Comparison of ENCODE assay signal across 8 cellular contexts in the genomic region with DNA sequence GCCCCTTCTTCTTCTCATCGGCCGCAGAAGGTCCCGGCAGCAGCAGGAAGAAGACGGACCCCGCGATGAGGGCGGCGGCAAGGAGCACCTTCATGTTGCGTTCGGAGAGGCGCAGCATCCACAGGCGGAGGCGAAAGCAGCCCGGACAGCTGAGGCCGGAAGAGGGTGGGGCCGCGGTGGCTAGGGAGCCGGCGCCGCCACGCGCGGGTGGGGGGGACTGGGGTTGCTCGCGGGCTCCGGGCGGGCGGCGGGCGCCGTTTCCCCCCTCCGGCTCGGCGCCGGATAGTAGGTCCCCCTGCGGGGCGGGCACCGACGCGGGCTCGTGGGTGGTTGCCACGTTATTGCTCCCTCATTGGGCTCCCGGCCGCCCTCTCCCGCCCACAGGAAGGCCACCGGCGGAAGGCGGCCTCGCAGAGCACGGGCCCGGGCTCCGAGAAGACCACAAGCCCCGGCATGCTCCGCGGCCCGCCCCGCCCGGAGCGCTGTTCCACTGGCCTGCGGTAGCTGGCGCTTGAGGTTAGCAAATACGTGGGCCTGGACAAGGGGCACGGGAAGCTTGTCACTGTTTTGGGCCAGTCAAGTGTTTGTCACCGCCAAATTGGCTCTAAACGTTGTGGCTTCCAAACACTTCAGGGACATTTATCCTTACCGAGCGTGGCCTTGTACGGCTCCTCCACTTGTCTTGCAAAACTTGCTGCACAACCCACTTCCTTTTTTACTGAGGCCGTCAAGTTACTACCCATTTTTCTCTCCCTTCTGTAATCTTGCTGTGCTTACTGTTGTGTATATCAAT. TPM values are rescaled to one million over a fixed set of nuclear protein-coding genes. Genes with fewer than 3 reads are reported as not detected.
DNase-seq lines count a peak whose midpoint lies in the region; ATAC-seq, FAIRE-seq and TF ChIP-seq lines count a peak whose summit lies in the region.

A gene (minus strand): TSS at position 154 of the 793 bp plus-strand sequence. CDS start 36 bp downstream, at position 118.

- H3K56ac ChIP-seq in H1 (replicated peaks; ENCODE audit: insufficient read length, low read depth, low read length): peak within 1 kb of the TSS; percentile 54

- in situ Hi-C loops in Caki2 (cut with HindIII; ENCODE audit: low pct_unique_long_range_greater_than_20kb, low sequenced_read_pairs): no loop called here

- H2BK15ac ChIP-seq in H1 (ENCODE audit: low read length): no peak within 1 kb of the TSS

- H3K4ac ChIP-seq in H1 (replicated peaks; ENCODE audit: insufficient read length, low read depth, low read length): no peak within 1 kb of the TSS

- peak within 1 kb of the TSS; percentile 84 for H4K5ac ChIP-seq in H1 (ENCODE audit: insufficient read length, low read depth, low read length)

- peaks cover 0 to 9% of the 10 kb centered on the region in 2 experiments; a peak in 2 of 4 replicates for H3K79me2 ChIP-seq in H1 (ENCODE audit: control insufficient read depth in 1 of 2, insufficient read depth in 2 of 2, low read length in 2 of 2)

- peak within 1 kb of the TSS; percentile 86 for H4K91ac ChIP-seq in H1 (replicated peaks; ENCODE audit: insufficient read length, low read length)

- peak; percentile 57 to 64 (median 57) for TF ChIP-seq CTCF in H1 (IDR thresholded peaks at IDR 0.05; ENCODE audit: control extremely low read depth in 1 of 3, insufficient read depth in 1 of 3, low read depth in 1 of 3, low read length in 3 of 3)

- peak within 1 kb of the TSS; percentile 79; the same call in 1 of the 2 replicates for H2BK5ac ChIP-seq in H1 (ENCODE audit: low read depth, low read length)

- H3K18ac ChIP-seq in H1 (ENCODE audit: extremely low read depth, low read length): peak within 1 kb of the TSS; percentile 92

- no peak within 1 kb of the TSS for H2AK5ac ChIP-seq in H1 (ENCODE audit: low read depth, low read length)

- H4K20me1 ChIP-seq in H1 (replicated peaks in 1 of 2; ENCODE audit: control insufficient read depth in 1 of 2, insufficient read depth in 2 of 2, low read length in 2 of 2): peaks cover 0 to 9% of the 10 kb centered on the region in 2 experiments

- peak; percentile 71 to 79 for TF ChIP-seq POLR2A in H1 (IDR thresholded peaks at IDR 0.05; ENCODE audit: control extremely low read depth in 1 of 2, low read depth in 2 of 2, low read length in 2 of 2)

- ATAC-seq in GM21367 (IDR thresholded peaks at IDR 0.05; ENCODE audit: unreplicated experiment): peak; percentile 84

- peak; percentile 97 for DNase-seq in Caki2 (ENCODE audit: low read depth)
- peak; percentile 91 for DNase-seq in HTR-8/SVneo (ENCODE audit: insufficient read length, low spot score)
- DNase-seq in NOMO-1 treated with DMSO at 0.1 percent for 48 hours (lab: John Stamatoyannopoulos, UW; ENCODE audit: unreplicated experiment): peak; percentile 99
- peak; percentile 90 to 97 (median 93) for DNase-seq in activated CD8-positive, alpha-beta memory T cell treated with anti-CD3 and anti-CD28 coated beads for 48 hours (ENCODE audit: low read depth in 2 of 3, low spot score in 2 of 3)
- DNase-seq in H1 (ENCODE audit: low read depth in 1 of 2, low spot score in 2 of 2): peak; percentile 90 to 93
- DNase-seq in mesenteric fat pad (ENCODE audit: low spot score): peak; percentile 99
- DNase-seq in stimulated activated CD8-positive, alpha-beta memory T cell treated with anti-CD3 and anti-CD28 coated beads, Interleukin-15, amount 100 ng/mL, for 24 hours (ENCODE audit: low read depth): peak; percentile 89

- no peak within 1 kb of the TSS for H3K14ac ChIP-seq in H1 (ENCODE audit: insufficient read length)

- WGBS in H1 (ENCODE audit: extremely low coverage in 1 of 2, insufficient coverage in 1 of 2, insufficient read length in 1 of 2, insufficient replicate concordance in 2 of 2, low coverage in 1 of 2, low lambda C conversion rate in 2 of 2, missing lambda C conversion rate in 1 of 2), 2 experiments: 3% methylated on average over 36 of the region's 69 CpGs; no CpG with 5 or more reads in 1 of the 2 experiments

- POLR2A ChIA-PET in H1 (lab: Charles Lee; ENCODE audit: partially characterized antibody): interaction anchor here (0.7 to 3.5 kb wide), 10 partner anchors 9 to 526 kb away, joined by 3 to 34 read pairs (median 4); a partner anchor contains a TSS

- H3K36me3 ChIP-seq in H1 (ENCODE audit: control insufficient read depth in 2 of 4, insufficient read depth in 4 of 4, low read length in 3 of 4): peaks cover 16 to 27% (median 23%) of the 10 kb centered on the region in 4 experiments

- CTCF ChIA-PET in H1 (lab: Charles Lee; ENCODE audit: partially characterized antibody): interaction anchor here (0.6 to 3.3 kb wide), 7 partner anchors 9 to 225 kb away, joined by 3 to 23 read pairs (median 3); a partner anchor contains a TSS

- peak within 1 kb of the TSS; percentile 77 for H3K27ac ChIP-seq in H1 (ENCODE audit: low read depth, low read length)

- peak within 1 kb of the TSS; percentile 72 to 96 (median 76) for H3K9ac ChIP-seq in H1 (replicated peaks in 1 of 4; ENCODE audit: extremely low read depth in 1 of 4, low read depth in 3 of 4, low read length in 3 of 4)

- H3K79me1 ChIP-seq in H1 (ENCODE audit: low read depth, low read length): no peaks in the 10 kb centered on the region

- no peak within 1 kb of the TSS for H3K23ac ChIP-seq in H1 (ENCODE audit: insufficient read length)

- H3K27me3 ChIP-seq in H1 (replicated peaks in 1 of 4; ENCODE audit: control insufficient read depth in 3 of 4, extremely low read depth in 1 of 4, insufficient read depth in 3 of 4, low read length in 3 of 4): no peaks in the 10 kb centered on the region

- H3K23me2 ChIP-seq in H1 (ENCODE audit: low read depth, low read length): peaks cover 3% of the 10 kb centered on the region; the same call in 1 of the 2 replicates

- peak; percentile 77 to 79 for TF ChIP-seq RAD21 in H1 (IDR thresholded peaks at IDR 0.05 in 1 of 2, conservative IDR thresholded peaks at IDR 0.05 in 1 of 2; ENCODE audit: low read depth in 2 of 2, low read length in 2 of 2)

- peak within 1 kb of the TSS; percentile 80 to 88 (median 83) for H3K4me3 ChIP-seq in H1 (ENCODE audit: extremely low read depth in 1 of 4, insufficient read depth in 2 of 4, low read depth in 3 of 4, low read length in 4 of 4)

- H2AFZ ChIP-seq in H1 (ENCODE audit: low read length): peak within 1 kb of the TSS; percentile 96

- no peak within 1 kb of the TSS for H2BK12ac ChIP-seq in H1 (ENCODE audit: low read depth, low read length)

- peak within 1 kb of the TSS; percentile 85 for H4K8ac ChIP-seq in H1 (ENCODE audit: extremely low read depth, insufficient read depth, low read length)

- H3K4me2 ChIP-seq in H1 (ENCODE audit: insufficient read depth in 1 of 2, low read depth in 2 of 2, low read length in 2 of 2): peak within 1 kb of the TSS; percentile 74 to 81

- no peak within 1 kb of the TSS for H2BK20ac ChIP-seq in H1 (ENCODE audit: low read length)

- H3K9me3 ChIP-seq in H1 (ENCODE audit: insufficient read depth in 2 of 2, low read depth in 1 of 2, low read length in 1 of 2): no peaks in the 10 kb centered on the region

- TF ChIP-seq EP300 in H1 (IDR thresholded peaks at IDR 0.05; ENCODE audit: borderline replicate concordance in 1 of 2, low read depth in 2 of 2, low read length in 2 of 2): peak in 1 of 2 experiments; percentile 97; a peak in 2 of 3 replicates

- FAIRE-seq in HTR-8/SVneo (lab: Jason Lieb, UNC) (peak; percentile 63), H1 (lab: Jason Lieb, UNC) (no peak)

- no peak within 1 kb of the TSS for H2BK120ac ChIP-seq in H1 (replicated peaks; ENCODE audit: low read depth, low read length)

- H3K4me1 ChIP-seq in H1 (replicated peaks in 1 of 4; ENCODE audit: control insufficient read depth in 3 of 4, insufficient read depth in 4 of 4, low read length in 3 of 4): peaks cover 0 to 13% (median 5%) of the 10 kb centered on the region in 4 experiments

TF ChIP-seq in H1, 55 proteins besides CTCF, POLR2A, EP300 and RAD21 (continues in another document):
- TF ChIP-seq JUND (IDR thresholded peaks at IDR 0.05; ENCODE audit: low read length) (peak; percentile 82; the same call in 1 of the 2 replicates), CHD2 (IDR thresholded peaks at IDR 0.05; ENCODE audit: low read length) (no peak), SP1 (IDR thresholded peaks at IDR 0.05; ENCODE audit: low read depth, low read length) (peak; percentile 54; the same call in 1 of the 2 replicates), RBBP5 (IDR thresholded peaks at IDR 0.05; ENCODE audit: borderline replicate concordance, low read depth, low read length) (peak; percentile 52; the same call in 1 of the 2 replicates), SIN3A (conservative IDR thresholded peaks at IDR 0.05 in 1 of 2, IDR thresholded peaks at IDR 0.05 in 1 of 2; ENCODE audit: low read depth in 1 of 2, low read length in 2 of 2) (peak; percentile 86 to 89; a peak in 3 of 4 replicates), EGR1 (IDR thresholded peaks at IDR 0.05; ENCODE audit: borderline replicate concordance, low read depth, low read length) (peak; percentile 62; the same call in 1 of the 2 replicates), SAP30 (IDR thresholded peaks at IDR 0.05; ENCODE audit: insufficient read depth, insufficient replicate concordance, low read length) (peak; percentile 40), SUZ12 (IDR thresholded peaks at IDR 0.05; ENCODE audit: low read length) (peak; percentile 54; the same call in 1 of the 2 replicates)
- TF ChIP-seq, protein P1, sequence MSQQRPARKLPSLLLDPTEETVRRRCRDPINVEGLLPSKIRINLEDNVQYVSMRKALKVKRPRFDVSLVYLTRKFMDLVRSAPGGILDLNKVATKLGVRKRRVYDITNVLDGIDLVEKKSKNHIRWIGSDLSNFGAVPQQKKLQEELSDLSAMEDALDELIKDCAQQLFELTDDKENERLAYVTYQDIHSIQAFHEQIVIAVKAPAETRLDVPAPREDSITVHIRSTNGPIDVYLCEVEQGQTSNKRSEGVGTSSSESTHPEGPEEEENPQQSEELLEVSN (IDR thresholded peaks at IDR 0.05): no peak

RNA-seq across cellular contexts. Expression of the gene that starts here (rescaled TPM):
- 453 and 454 TPM in 2 replicates for total RNA-seq in Caki2 (2014; rRNA removed; shearing (Covaris generic); ENCODE audit: low replicate concordance)
- 558 and 571 TPM in 2 replicates for total RNA-seq in H1 (2021; fragmentation: NEBNext Ultra II Directional; extraction: Animal tissue kit (Norgen Biotek cat#: 25700))
- polyA plus RNA-seq in H1 (2011; rRNA removed): 513 and 579 TPM in 2 replicates
- 573 TPM for polyA plus RNA-seq in H1 (2011; cell fraction: cytosol; rRNA removed)
- polyA plus RNA-seq in H1 (2011; cell fraction: nucleus; rRNA removed): 317 TPM
- 555 to 692 TPM (median 653 TPM) in 4 replicates for polyA plus RNA-seq in H1 (2012, experiment 1 of 2)
- 698 TPM for polyA plus RNA-seq in H1 (2012, experiment 2 of 2)
- polyA plus RNA-seq in H1 (2013, experiment 1 of 2): 916 TPM
- polyA plus RNA-seq in H1 (2013, experiment 2 of 2): 1,215 TPM
- polyA minus RNA-seq in H1 (2011; rRNA and poly(A)+ RNA removed): 171 and 182 TPM in 2 replicates
- 175 TPM for polyA minus RNA-seq in H1 (2011; cell fraction: cytosol; rRNA and poly(A)+ RNA removed)
- 87.3 TPM for polyA minus RNA-seq in H1 (2011; cell fraction: nucleus; rRNA and poly(A)+ RNA removed)
- 470 TPM for total RNA-seq in mesenteric fat pad

Comparison
In these comparisons a context has a peak if more than half of its experiments do, and no peak if none do; other contexts are left out.
1. Peak in every context shown above with its lines: DNase-seq, ATAC-seq, H3K4me3 ChIP-seq and H3K27ac ChIP-seq.